In genomic region chr2:4964579-4964978, GRCh38 we compare ENCODE assay signal across 32 cellular contexts.
"Had no signal": no experiment of that assay in that cellular context is flagged by ENCODE, and none has a peak within 500 bp of the region (broad histone marks: within the 10 kb centered on the region; RNA-seq: fewer than 3 reads in every experiment).

No MANE protein-coding gene starts in this region.

- H3K27me3 Mint-ChIP-seq: activated B cell treated with CpG ODN at 0.5 μM for 24 hours; activated CD8-positive, alpha-beta memory T cell treated with anti-CD3 and anti-CD28 coated beads, Interleukin-2, amount 10 ng/mL, durations not matched to agents 7 days and 5 days; effector memory CD8-positive, alpha-beta T cell; natural killer cell treated with Interleukin-12 subunit alpha and Interleukin-12 subunit beta and Interleukin-15 and Interleukin-18, amount 100 ng/mL, for 72 hours; stimulated activated memory B cell treated with anti-CD40 and anti-IgM and Interleukin-4, amounts not matched to agents 10 μg/mL and 1 μg/mL and 100 μg/mL, for 72 hours; stimulated activated naive CD8-positive, alpha-beta T cell treated with anti-CD3 and anti-CD28 coated beads, Interleukin-15, amount 100 ng/mL, for 72 hours; type B pancreatic cell had no signal

- ATAC-seq: activated CD8-positive, alpha-beta memory T cell treated with anti-CD3 and anti-CD28 coated beads, Interleukin-2, amount 10 ng/mL, durations not matched to agents 7 days and 5 days; activated CD8-positive, alpha-beta T cell treated with anti-CD3 and anti-CD28 coated beads, Interleukin-2, amount 10 ng/mL, durations not matched to agents 7 days and 5 days; activated naive CD4-positive, alpha-beta T cell treated with anti-CD3 and anti-CD28 coated beads, Interleukin-2, amount 50 U/mL, for 72 hours; body of pancreas; effector memory CD8-positive, alpha-beta T cell; esophagus mucosa; foreskin keratinocyte; left lung; lower lobe of right lung; mucosa of descending colon; natural killer cell treated with Interleukin-12 subunit alpha and Interleukin-12 subunit beta and Interleukin-15 and Interleukin-18, amount 100 ng/mL, for 72 hours; pancreas; stimulated activated memory B cell treated with anti-CD40 and anti-IgM and Interleukin-4, amounts not matched to agents 10 μg/mL and 1 μg/mL and 100 μg/mL, for 72 hours; stimulated activated naive CD8-positive, alpha-beta T cell treated with anti-CD3 and anti-CD28 coated beads, Interleukin-15, amount 100 ng/mL, for 72 hours had no signal

- H3K9me3 Mint-ChIP-seq: activated B cell treated with CpG ODN at 0.5 μM for 24 hours, type B pancreatic cell had no signal

- H3K27me3 ChIP-seq: body of pancreas, cardiac muscle cell, foreskin keratinocyte, left lung, sigmoid colon, uterus had no signal

- H3K36me3 Mint-ChIP-seq: activated CD8-positive, alpha-beta memory T cell treated with anti-CD3 and anti-CD28 coated beads, Interleukin-2, amount 10 ng/mL, durations not matched to agents 7 days and 5 days; activated naive CD4-positive, alpha-beta T cell treated with anti-CD3 and anti-CD28 coated beads, Interleukin-2, amount 50 U/mL, for 72 hours; natural killer cell treated with Interleukin-12 subunit alpha and Interleukin-12 subunit beta and Interleukin-15 and Interleukin-18, amount 100 ng/mL, for 72 hours; stimulated activated memory B cell treated with anti-CD40 and anti-IgM and Interleukin-4, amounts not matched to agents 10 μg/mL and 1 μg/mL and 100 μg/mL, for 72 hours; type B pancreatic cell had no signal

- FAIRE-seq: endothelial cell of umbilical vein, pancreas had no signal

- H3K9me3 ChIP-seq: body of pancreas, left lung, lower lobe of right lung, pancreas, prostate gland, sigmoid colon, uterus had no signal

- H3K27ac ChIP-seq: body of pancreas, cardiac muscle cell, coronary artery, foreskin keratinocyte, left lung, lower lobe of right lung, pancreas, prostate gland, sigmoid colon, uterus had no signal

- H3K36me3 ChIP-seq: cardiac muscle cell, left lung, lower lobe of right lung, pancreas, prostate gland, sigmoid colon, uterus had no signal

- DNase-seq: activated B cell treated with CpG ODN at 0.5 μM for 24 hours; activated CD8-positive, alpha-beta memory T cell treated with anti-CD3 and anti-CD28 coated beads, Interleukin-2, amount 10 ng/mL, durations not matched to agents 7 days and 5 days; activated CD8-positive, alpha-beta T cell treated with anti-CD3 and anti-CD28 coated beads, Interleukin-2, amount 10 ng/mL, durations not matched to agents 7 days and 5 days; activated T-cell treated with anti-CD3 and anti-CD28 coated beads, Interleukin-2, amount 50 U/mL, for 48 hours; anterior cingulate cortex; body of pancreas; effector memory CD8-positive, alpha-beta T cell; foreskin keratinocyte; left lung; lower lobe of right lung; mesenchymal stem cell; mucosa of descending colon; pancreas; sigmoid colon; stimulated activated CD4-positive, alpha-beta T cell treated with anti-CD3 and anti-CD28 coated beads, Interleukin-1b, Interleukin-23, amount 100 ng/mL, for 48 hours; stimulated activated CD4-positive, alpha-beta T cell treated with anti-CD3 and anti-CD28 coated beads, Interleukin-4, amount 100 ng/mL, for 4 hours; stimulated activated CD8-positive, alpha-beta memory T cell treated with anti-CD3 and anti-CD28 coated beads, Interleukin-4, amount 100 ng/mL, for 48 hours; stimulated activated naive CD8-positive, alpha-beta T cell treated with anti-CD3 and anti-CD28 coated beads, Interleukin-15, amount 100 ng/mL, for 72 hours; substantia nigra; uterus had no signal

- H3K4me1 ChIP-seq: body of pancreas, left lung, lower lobe of right lung, pancreas, prostate gland, sigmoid colon, uterus had no signal

- H3K4me3 ChIP-seq: body of pancreas, cardiac muscle cell, coronary artery, left lung, lower lobe of right lung, mucosa of descending colon, pancreas, prostate gland, sigmoid colon, smooth muscle cell, uterus had no signal

- H3K4me2 ChIP-seq: smooth muscle cell had no signal

- H3K4me3 Mint-ChIP-seq: activated B cell treated with CpG ODN at 0.5 μM for 24 hours; activated CD8-positive, alpha-beta memory T cell treated with anti-CD3 and anti-CD28 coated beads, Interleukin-2, amount 10 ng/mL, durations not matched to agents 7 days and 5 days; activated CD8-positive, alpha-beta T cell treated with anti-CD3 and anti-CD28 coated beads, Interleukin-2, amount 10 ng/mL, durations not matched to agents 7 days and 5 days; effector memory CD8-positive, alpha-beta T cell; natural killer cell treated with Interleukin-12 subunit alpha and Interleukin-12 subunit beta and Interleukin-15 and Interleukin-18, amount 100 ng/mL, for 72 hours; stimulated activated memory B cell treated with anti-CD40 and anti-IgM and Interleukin-4, amounts not matched to agents 10 μg/mL and 1 μg/mL and 100 μg/mL, for 72 hours; stimulated activated naive CD8-positive, alpha-beta T cell treated with anti-CD3 and anti-CD28 coated beads, Interleukin-15, amount 100 ng/mL, for 72 hours; T-helper 2 cell treated with Interferon-gamma antibody and Interleukin-4, amounts not matched to agents 5 μg/mL and 100 μg/mL, for 36 hours; type B pancreatic cell had no signal

- H3K4me1 Mint-ChIP-seq: activated B cell treated with CpG ODN at 0.5 μM for 24 hours; activated CD8-positive, alpha-beta memory T cell treated with anti-CD3 and anti-CD28 coated beads, Interleukin-2, amount 10 ng/mL, durations not matched to agents 7 days and 5 days; stimulated activated memory B cell treated with anti-CD40 and anti-IgM and Interleukin-4, amounts not matched to agents 10 μg/mL and 1 μg/mL and 100 μg/mL, for 72 hours; stimulated activated naive CD8-positive, alpha-beta T cell treated with anti-CD3 and anti-CD28 coated beads, Interleukin-15, amount 100 ng/mL, for 72 hours had no signal

- H3K27ac Mint-ChIP-seq: activated B cell treated with CpG ODN at 0.5 μM for 24 hours; activated CD8-positive, alpha-beta memory T cell treated with anti-CD3 and anti-CD28 coated beads, Interleukin-2, amount 10 ng/mL, durations not matched to agents 7 days and 5 days; activated CD8-positive, alpha-beta T cell treated with anti-CD3 and anti-CD28 coated beads, Interleukin-2, amount 10 ng/mL, durations not matched to agents 7 days and 5 days; activated naive CD4-positive, alpha-beta T cell treated with anti-CD3 and anti-CD28 coated beads, Interleukin-2, amount 50 U/mL, for 72 hours; activated T-helper 2 cell treated with anti-CD3 and anti-CD28 coated beads, Interferon-gamma antibody, Interleukin-2, Interleukin-4, amounts not matched to agents 10 μg/mL and 5 μg/mL and 100 μg/mL, durations not matched to agents 14 hours and 24 hours and 36 hours; effector memory CD8-positive, alpha-beta T cell; natural killer cell treated with Interleukin-12 subunit alpha and Interleukin-12 subunit beta and Interleukin-15 and Interleukin-18, amount 100 ng/mL, for 72 hours; stimulated activated memory B cell treated with anti-CD40 and anti-IgM and Interleukin-4, amounts not matched to agents 10 μg/mL and 1 μg/mL and 100 μg/mL, for 72 hours; stimulated activated naive CD8-positive, alpha-beta T cell treated with anti-CD3 and anti-CD28 coated beads, Interleukin-15, amount 100 ng/mL, for 72 hours; T-helper 2 cell treated with Interferon-gamma antibody and Interleukin-4, amounts not matched to agents 5 μg/mL and 100 μg/mL, for 36 hours; type B pancreatic cell had no signal
